In genomic region chr22:32579533-32580220, GRCh38 we compare ENCODE assay signal across 1 cellular context.
A peak's percentile ranks its signal among the peaks of the same experiment; 100 is the strongest.
TF ChIP-seq lines count a peak whose summit lies in the region.

No MANE protein-coding gene starts in this region.

TF ChIP-seq in HepG2, 621 proteins besides CTCF, POLR2A, EP300 and RAD21 (continued from another document and continues in another):
- TF ChIP-seq EEA1 (CRISPR knock-in tag; IDR thresholded peaks at IDR 0.05; ENCODE audit: borderline replicate concordance): no peak
- TF ChIP-seq MEIS1 (CRISPR knock-in tag; IDR thresholded peaks at IDR 0.05; ENCODE audit: borderline replicate concordance): no peak
- no peak for TF ChIP-seq SMYD3 (CRISPR knock-in tag; IDR thresholded peaks at IDR 0.05)
- TF ChIP-seq DMAP1 (CRISPR knock-in tag; IDR thresholded peaks at IDR 0.05): no peak
- no peak for TF ChIP-seq ZNF333 (CRISPR knock-in tag; IDR thresholded peaks at IDR 0.05; ENCODE audit: borderline replicate concordance)
- TF ChIP-seq XRCC5 (optimal IDR thresholded peaks at IDR 0.05; ENCODE audit: low read length): no peak
- peak; percentile 23; the same call in 1 of the 2 replicates for TF ChIP-seq KDM2A (CRISPR knock-in tag; IDR thresholded peaks at IDR 0.05; ENCODE audit: borderline replicate concordance, low read depth)
- no peak for TF ChIP-seq ZFAT (CRISPR knock-in tag; conservative IDR thresholded peaks at IDR 0.05)
- no peak for TF ChIP-seq NFRKB (IDR thresholded peaks at IDR 0.05)
- no peak for TF ChIP-seq ZFP62 (CRISPR knock-in tag; IDR thresholded peaks at IDR 0.05)
- peak; percentile 42; the same call in 1 of the 2 replicates for TF ChIP-seq ZFP36L1 (CRISPR knock-in tag; IDR thresholded peaks at IDR 0.05)
- TF ChIP-seq PRPF4 (IDR thresholded peaks at IDR 0.05; ENCODE audit: low read depth, low read length, poor library complexity, severe bottlenecking): no peak
- no peak for TF ChIP-seq PRDM15 (CRISPR knock-in tag; IDR thresholded peaks at IDR 0.05)
- no peak for TF ChIP-seq CEBPZ (IDR thresholded peaks at IDR 0.05; ENCODE audit: low read length)
- peak; percentile 72 for TF ChIP-seq ZBTB38 (CRISPR knock-in tag; IDR thresholded peaks at IDR 0.05)
- TF ChIP-seq MLLT10 (CRISPR knock-in tag; IDR thresholded peaks at IDR 0.05): no peak
- TF ChIP-seq ELF3 (CRISPR knock-in tag; IDR thresholded peaks at IDR 0.05): peak; percentile 39; the same call in 1 of the 2 replicates
- TF ChIP-seq ARID5B (CRISPR knock-in tag; IDR thresholded peaks at IDR 0.05): peak; percentile 75
- no peak for TF ChIP-seq HIVEP1 (CRISPR knock-in tag; IDR thresholded peaks at IDR 0.05)
- TF ChIP-seq RBAK (CRISPR knock-in tag; IDR thresholded peaks at IDR 0.05): no peak
- no peak for TF ChIP-seq ZMAT5 (CRISPR knock-in tag; IDR thresholded peaks at IDR 0.05; ENCODE audit: borderline replicate concordance, low read depth)
- TF ChIP-seq ZNF7 (CRISPR knock-in tag; IDR thresholded peaks at IDR 0.05): no peak
- TF ChIP-seq ZNF792 (CRISPR knock-in tag; IDR thresholded peaks at IDR 0.05): no peak
- peak; percentile 78; the same call in 1 of the 2 replicates for TF ChIP-seq ZNF644 (CRISPR knock-in tag; IDR thresholded peaks at IDR 0.05; ENCODE audit: low read depth)
- no peak for TF ChIP-seq ZFP37 (CRISPR knock-in tag; IDR thresholded peaks at IDR 0.05; ENCODE audit: borderline replicate concordance)
- peak; percentile 75 for TF ChIP-seq GATAD2A (CRISPR knock-in tag; IDR thresholded peaks at IDR 0.05)
- TF ChIP-seq LCORL (IDR thresholded peaks at IDR 0.05): no peak
- peak; percentile 84 for TF ChIP-seq LCORL (CRISPR knock-in tag; IDR thresholded peaks at IDR 0.05)
- no peak for TF ChIP-seq POGK (CRISPR knock-in tag; conservative IDR thresholded peaks at IDR 0.05)
- TF ChIP-seq ZNF430 (CRISPR knock-in tag; IDR thresholded peaks at IDR 0.05): no peak
- TF ChIP-seq SOX5 (CRISPR knock-in tag; IDR thresholded peaks at IDR 0.05; ENCODE audit: borderline replicate concordance): peak; percentile 59; the same call in 1 of the 2 replicates
- TF ChIP-seq ZNF768 (CRISPR knock-in tag; IDR thresholded peaks at IDR 0.05): no peak
- no peak for TF ChIP-seq HNF1A (IDR thresholded peaks at IDR 0.05; ENCODE audit: low read depth)
- TF ChIP-seq HNF1A (CRISPR knock-in tag; IDR thresholded peaks at IDR 0.05; ENCODE audit: borderline replicate concordance): no peak
- TF ChIP-seq ZNF549 (CRISPR knock-in tag; IDR thresholded peaks at IDR 0.05): no peak
- no peak for TF ChIP-seq POLR2G (IDR thresholded peaks at IDR 0.05; ENCODE audit: low read depth, low read length)
- no peak for TF ChIP-seq ZBTB44 (CRISPR knock-in tag; IDR thresholded peaks at IDR 0.05)
- TF ChIP-seq HNRNPUL1 (IDR thresholded peaks at IDR 0.05; ENCODE audit: low read depth, low read length): no peak
- TF ChIP-seq NCOR1 (IDR thresholded peaks at IDR 0.05; ENCODE audit: borderline replicate concordance, low read length): no peak
- no peak for TF ChIP-seq ZNF660 (CRISPR knock-in tag; IDR thresholded peaks at IDR 0.05; ENCODE audit: borderline replicate concordance, low read depth)
- TF ChIP-seq NR2F6 (IDR thresholded peaks at IDR 0.05): 0 out of 2 replicates have a peak, but pooled peaks have one; percentile 33
- peak; percentile 69 for TF ChIP-seq NR2F6 (CRISPR knock-in tag; IDR thresholded peaks at IDR 0.05)
- peak; percentile 85 for TF ChIP-seq SALL1 (CRISPR knock-in tag; IDR thresholded peaks at IDR 0.05)
- TF ChIP-seq ZNF766 (CRISPR knock-in tag; IDR thresholded peaks at IDR 0.05; ENCODE audit: borderline replicate concordance): no peak
- no peak for TF ChIP-seq PHF5A (CRISPR knock-in tag; IDR thresholded peaks at IDR 0.05; ENCODE audit: low read depth, unreplicated experiment)
- no peak for TF ChIP-seq NFE2L1 (CRISPR knock-in tag; IDR thresholded peaks at IDR 0.05; ENCODE audit: borderline replicate concordance)
- TF ChIP-seq ZNF615 (CRISPR knock-in tag; IDR thresholded peaks at IDR 0.05; ENCODE audit: borderline replicate concordance): no peak
- no peak for TF ChIP-seq TOE1 (CRISPR knock-in tag; IDR thresholded peaks at IDR 0.05)
- TF ChIP-seq ZNF546 (CRISPR knock-in tag; conservative IDR thresholded peaks at IDR 0.05): no peak
